Comparison of ENCODE assay signal across 8 cellular contexts in the genomic region with DNA sequence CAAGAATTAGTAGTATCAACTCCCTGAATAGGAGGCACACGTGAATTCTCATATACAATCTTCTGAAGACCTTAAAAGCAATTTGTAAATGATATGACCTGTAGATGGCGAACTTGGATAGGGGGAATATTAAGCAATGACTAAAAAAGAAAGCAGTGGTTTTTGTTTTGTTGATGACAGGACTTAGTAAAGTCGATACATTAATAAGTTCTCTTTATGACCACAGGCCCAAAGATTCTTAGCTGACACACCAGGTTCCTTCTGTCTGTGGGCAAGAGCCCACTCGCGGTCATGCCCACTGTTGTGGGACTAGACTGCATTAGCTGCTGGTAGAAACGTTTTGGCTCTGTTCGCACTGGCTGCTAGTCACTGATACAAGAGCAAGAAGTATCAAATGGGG. TPM values are rescaled to one million over a fixed set of nuclear protein-coding genes. Genes with fewer than 3 reads are reported as not detected.
DNase-seq lines count a peak whose midpoint lies in the region; ATAC-seq lines count a peak whose summit lies in the region.

No MANE protein-coding gene starts in this region.

- DNase-seq in activated T-cell treated with anti-CD3 and anti-CD28 coated beads, Interleukin-2, amount 50 U/mL, for 4 hours = no peak
- DNase-seq in activated T-cell treated with anti-CD3 and anti-CD28 coated beads for 4 hours = no peak
- peak; percentile 79 for DNase-seq in NCI-H82 (lab: John Stamatoyannopoulos, UW)
- peak; percentile 68 for DNase-seq in dermis blood vessel endothelial cell
- no peak for DNase-seq in natural killer cell treated with Interleukin-12 subunit alpha and Interleukin-12 subunit beta and Interleukin-15 and Interleukin-18, amount 100 ng/mL, for 72 hours (ENCODE audit: low spot score)
- DNase-seq in SKM-1 (lab: John Stamatoyannopoulos, UW; ENCODE audit: unreplicated experiment) = no peak

- peak; percentile 46 to 59 for ATAC-seq in activated T-cell treated with anti-CD3 and anti-CD28 coated beads, Interleukin-2, amount 50 U/mL, for 4 hours
- peak; percentile 68 for ATAC-seq in GM21367 (IDR thresholded peaks at IDR 0.05; ENCODE audit: unreplicated experiment)
- ATAC-seq in HG03460 (IDR thresholded peaks at IDR 0.05; ENCODE audit: unreplicated experiment) = peak; percentile 78
- ATAC-seq in natural killer cell treated with Interleukin-12 subunit alpha and Interleukin-12 subunit beta and Interleukin-15 and Interleukin-18, amount 100 ng/mL, for 72 hours = peak; percentile 61 to 78

- no peaks in the 10 kb centered on the region for H3K9me3 Mint-ChIP-seq in activated T-cell treated with anti-CD3 and anti-CD28 coated beads, Interleukin-2, amount 50 U/mL, for 4 hours
- no peaks in the 10 kb centered on the region for H3K9me3 Mint-ChIP-seq in natural killer cell treated with Interleukin-12 subunit alpha and Interleukin-12 subunit beta and Interleukin-15 and Interleukin-18, amount 100 ng/mL, for 72 hours

- peak overlapping the region in 1 of 2 donors; percentile 2 for H3K27ac Mint-ChIP-seq in natural killer cell treated with Interleukin-12 subunit alpha and Interleukin-12 subunit beta and Interleukin-15 and Interleukin-18, amount 100 ng/mL, for 72 hours

- H3K4me1 Mint-ChIP-seq in activated T-cell treated with anti-CD3 and anti-CD28 coated beads, Interleukin-2, amount 50 U/mL, for 4 hours (ENCODE audit: low read depth) = peaks cover 5% of the 10 kb centered on the region
- H3K4me1 Mint-ChIP-seq in natural killer cell treated with Interleukin-12 subunit alpha and Interleukin-12 subunit beta and Interleukin-15 and Interleukin-18, amount 100 ng/mL, for 72 hours (ENCODE audit: low read depth in 2 of 2) = peaks cover 9 to 11% of the 10 kb centered on the region in 2 donors

- H3K4me3 Mint-ChIP-seq in activated T-cell treated with anti-CD3 and anti-CD28 coated beads, Interleukin-2, amount 50 U/mL, for 4 hours = no peak overlapping the region
- no peak overlapping the region for H3K4me3 Mint-ChIP-seq in natural killer cell treated with Interleukin-12 subunit alpha and Interleukin-12 subunit beta and Interleukin-15 and Interleukin-18, amount 100 ng/mL, for 72 hours

- peaks cover 4% of the 10 kb centered on the region for H3K36me3 Mint-ChIP-seq in activated T-cell treated with anti-CD3 and anti-CD28 coated beads, Interleukin-2, amount 50 U/mL, for 4 hours (ENCODE audit: insufficient read depth)
- no peaks in the 10 kb centered on the region for H3K36me3 Mint-ChIP-seq in natural killer cell treated with Interleukin-12 subunit alpha and Interleukin-12 subunit beta and Interleukin-15 and Interleukin-18, amount 100 ng/mL, for 72 hours

- H3K27me3 Mint-ChIP-seq in activated T-cell treated with anti-CD3 and anti-CD28 coated beads, Interleukin-2, amount 50 U/mL, for 4 hours (ENCODE audit: low read depth) = no peaks in the 10 kb centered on the region
- no peaks in the 10 kb centered on the region for H3K27me3 Mint-ChIP-seq in natural killer cell treated with Interleukin-12 subunit alpha and Interleukin-12 subunit beta and Interleukin-15 and Interleukin-18, amount 100 ng/mL, for 72 hours

RNA-seq across cellular contexts. Expression of gene ALPK1, which starts 30.8 kb away (rescaled TPM):
- 1 to 10 TPM; 2.6 to 4.0 (median 3.6) TPM for total RNA-seq in activated T-cell treated with anti-CD3 and anti-CD28 coated beads, Interleukin-2, amount 50 U/mL, for 4 hours
- total RNA-seq in dermis blood vessel endothelial cell = 4.0 and 4.4 TPM in 2 replicates
- 10 to 100 TPM; 33.3 to 49.5 TPM for total RNA-seq in natural killer cell treated with Interleukin-12 subunit alpha and Interleukin-12 subunit beta and Interleukin-15 and Interleukin-18, amount 100 ng/mL, for 72 hours

RNA-seq across cellular contexts. Expression of gene TIFA, which starts 42.2 kb away (rescaled TPM):
- total RNA-seq in activated T-cell treated with anti-CD3 and anti-CD28 coated beads, Interleukin-2, amount 50 U/mL, for 4 hours = 10 to 100 TPM; 13.4 to 29.9 (median 21.1) TPM
- total RNA-seq in dermis blood vessel endothelial cell = 14.3 and 17.0 TPM in 2 replicates
- 100 to 1,000 TPM in 1 of 2 donors, 10 to 100 TPM in 1; 64.5 to 101 TPM for total RNA-seq in natural killer cell treated with Interleukin-12 subunit alpha and Interleukin-12 subunit beta and Interleukin-15 and Interleukin-18, amount 100 ng/mL, for 72 hours

Comparison
In these comparisons a context has a peak if more than half of its experiments do, and no peak if none do; other contexts are left out.
1. DNase-seq: peak in NCI-H82 (single experiment) and dermis blood vessel endothelial cell (single experiment); none in activated T-cell treated with anti-CD3 and anti-CD28 coated beads, Interleukin-2, amount 50 U/mL, for 4 hours (single experiment), activated T-cell treated with anti-CD3 and anti-CD28 coated beads for 4 hours (single experiment), natural killer cell treated with Interleukin-12 subunit alpha and Interleukin-12 subunit beta and Interleukin-15 and Interleukin-18, amount 100 ng/mL, for 72 hours (single experiment) and SKM-1 (single experiment).
2. Peak in every context shown above with its lines, with median percentiles within 50 percentile points of each other: ATAC-seq.